Comparison of ENCODE assay signal across 8 cellular contexts in genomic region chrX:118226060-118226428, GRCh38.
DNase-seq lines count a peak whose midpoint lies in the region; ATAC-seq and TF ChIP-seq lines count a peak whose summit lies in the region.

No MANE protein-coding gene starts in this region.

- H3K9me2 ChIP-seq in hepatocyte (replicated peaks; ENCODE audit: insufficient read depth), result no peaks in the 10 kb centered on the region

- H3K27ac ChIP-seq in hepatocyte, result peak overlapping the region; percentile 52

- CTCF ChIA-PET in BJ (lab: Yijun Ruan, JAX), result interaction anchor here (0.7 kb wide), 1 partner anchor 1734 kb away, joined by 3 read pairs; no protein-coding TSS in a partner anchor

- peak overlapping the region; percentile 30 for H2AFZ ChIP-seq in hepatocyte

- no peaks in the 10 kb centered on the region for H3K79me2 ChIP-seq in hepatocyte

- H3K27me3 ChIP-seq in BJ (ENCODE audit: control insufficient read depth, insufficient read depth, low read length), result no peaks in the 10 kb centered on the region
- no peaks in the 10 kb centered on the region for H3K27me3 ChIP-seq in hepatocyte

- ATAC-seq in GM19023 (IDR thresholded peaks at IDR 0.05; ENCODE audit: unreplicated experiment) (peak; percentile 62), HG03432 (IDR thresholded peaks at IDR 0.05; ENCODE audit: unreplicated experiment) (peak; percentile 88), GM21737 (IDR thresholded peaks at IDR 0.05; ENCODE audit: unreplicated experiment) (no peak)

- H3K4me2 ChIP-seq in hepatocyte, result peak overlapping the region; percentile 34

- POLR2A ChIA-PET in BJ (lab: Charles Lee), result no interaction called here

- TF ChIP-seq CTCF in BJ (IDR thresholded peaks at IDR 0.05; ENCODE audit: insufficient read depth, low read depth, low read length) (peak; percentile 31; the same call in 1 of the 2 replicates), hepatocyte (IDR thresholded peaks at IDR 0.05; ENCODE audit: poor library complexity) (peak; percentile 51)

- H4K20me1 ChIP-seq in hepatocyte (ENCODE audit: insufficient read depth, poor library complexity, severe bottlenecking), result no peaks in the 10 kb centered on the region

- H3K36me3 ChIP-seq in BJ (ENCODE audit: control insufficient read depth, insufficient read depth, low read length), result no peaks in the 10 kb centered on the region
- H3K36me3 ChIP-seq in hepatocyte (replicated peaks; ENCODE audit: insufficient read depth, low read depth), result no peaks in the 10 kb centered on the region

- H3K9me3 ChIP-seq in hepatocyte (ENCODE audit: low read depth), result no peaks in the 10 kb centered on the region

- H3K4me3 ChIP-seq in BJ (ENCODE audit: low read depth, low read length) (no peak overlapping the region), hepatocyte (no peak overlapping the region)

- H3K4me1 ChIP-seq in hepatocyte (ENCODE audit: insufficient read depth), result no peaks in the 10 kb centered on the region

- DNase-seq in BJ (ENCODE audit: low read depth), result no peak
- DNase-seq in SHP77 treated with DMSO at 0.1 percent for 48 hours (lab: John Stamatoyannopoulos, UW), result peak; percentile 34
- DNase-seq in hepatocyte (ENCODE audit: low spot score), result peak; percentile 26
- no peak for DNase-seq in SW 1271 (lab: John Stamatoyannopoulos, UW)
- no peak for DNase-seq in C1 segment of cervical spinal cord (lab: John Stamatoyannopoulos, UW)

- WGBS in hepatocyte (ENCODE audit: low lambda C conversion rate, missing lambda C conversion rate), result 38% methylated on average over 1 of the region's 1 CpG

Comparison
In these comparisons a context has a peak if more than half of its experiments do, and no peak if none do; other contexts are left out.
1. DNase-seq: peak in SHP77 treated with DMSO at 0.1 percent for 48 hours (single experiment) and hepatocyte (single experiment); none in BJ (single experiment), SW 1271 (0 of 2) and C1 segment of cervical spinal cord (0 of 14).